In genomic region chr14:75751291-75751690, GRCh38 we compare ENCODE assay signal across 12 cellular contexts.
"Had no signal": no experiment of that assay in that cellular context is flagged by ENCODE, and none has a peak within 500 bp of the region (broad histone marks: within the 10 kb centered on the region; RNA-seq: fewer than 3 reads in every experiment).

No MANE protein-coding gene starts in this region.

- H3K27ac ChIP-seq: pancreas had no signal

- ATAC-seq: stimulated activated naive CD8-positive, alpha-beta T cell treated with anti-CD3 and anti-CD28 coated beads, Interleukin-15, amount 100 ng/mL, for 72 hours had no signal

- H3K4me3 ChIP-seq: adrenal gland, pancreas, thoracic aorta had no signal

- H3K27me3 Mint-ChIP-seq: brain; stimulated activated naive CD8-positive, alpha-beta T cell treated with anti-CD3 and anti-CD28 coated beads, Interleukin-15, amount 100 ng/mL, for 72 hours had no signal

- H3K36me3 ChIP-seq: adrenal gland, pancreas had no signal

- DNase-seq: activated CD4-positive, alpha-beta T cell treated with anti-CD3 and anti-CD28 coated beads for 48 hours; activated CD8-positive, alpha-beta memory T cell treated with anti-CD3 and anti-CD28 coated beads for 24 hours; activated naive CD4-positive, alpha-beta T cell treated with anti-CD3 and anti-CD28 coated beads, Interleukin-2, amount 50 U/mL, for 16 hours; adrenal gland; foreskin melanocyte; head of caudate nucleus; mammary epithelial cell; pancreas; stimulated activated CD4-positive, alpha-beta T cell treated with anti-CD3 and anti-CD28 coated beads, Interleukin-4, amount 100 ng/mL, for 4 hours; stimulated activated naive CD8-positive, alpha-beta T cell treated with anti-CD3 and anti-CD28 coated beads, Interleukin-15, amount 100 ng/mL, for 72 hours had no signal

- H3K4me3 Mint-ChIP-seq: brain; stimulated activated naive CD8-positive, alpha-beta T cell treated with anti-CD3 and anti-CD28 coated beads, Interleukin-15, amount 100 ng/mL, for 72 hours had no signal

- H3K4me1 Mint-ChIP-seq: stimulated activated naive CD8-positive, alpha-beta T cell treated with anti-CD3 and anti-CD28 coated beads, Interleukin-15, amount 100 ng/mL, for 72 hours had no signal

- H3K27me3 ChIP-seq: adrenal gland, pancreas had no signal

- H3K9me3 ChIP-seq: adrenal gland, pancreas had no signal

- H3K4me1 ChIP-seq: pancreas had no signal
